21 cellular contexts compared by ENCODE assay signal in the genomic region with DNA sequence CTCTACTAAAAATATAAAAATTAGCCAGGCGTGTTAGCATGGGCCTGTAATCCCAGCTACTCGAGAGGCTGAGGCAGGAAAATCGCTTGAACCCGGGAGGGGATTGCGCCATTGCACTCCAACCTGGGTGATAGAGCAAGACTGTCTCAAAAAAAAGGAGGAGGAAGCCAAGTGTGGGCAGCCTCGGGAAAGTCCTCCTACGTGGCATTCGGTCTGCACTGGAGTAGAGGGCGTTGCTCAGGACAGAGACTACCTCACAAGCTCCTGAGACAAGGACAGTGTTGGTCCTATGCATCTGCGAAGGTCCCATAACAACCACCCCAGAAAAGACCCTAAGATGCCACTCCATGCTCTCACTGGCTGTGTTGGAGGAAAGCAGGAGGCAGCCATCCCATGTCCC. TPM values are rescaled to one million over a fixed set of nuclear protein-coding genes. Genes with fewer than 3 reads are reported as not detected.
DNase-seq lines count a peak whose midpoint lies in the region; ATAC-seq, FAIRE-seq and TF ChIP-seq lines count a peak whose summit lies in the region.
"Had no signal": no experiment of that assay in that cellular context is flagged by ENCODE, and none has a peak within 500 bp of the region (broad histone marks: within the 10 kb centered on the region; RNA-seq: fewer than 3 reads in every experiment).

No MANE protein-coding gene starts in this region.

- no peak overlapping the region for H4K8ac ChIP-seq in H1 (ENCODE audit: extremely low read depth, insufficient read depth, low read length)

- H3K56ac ChIP-seq in H1 (replicated peaks; ENCODE audit: insufficient read length, low read depth, low read length) = no peak overlapping the region

- H3K4me3 ChIP-seq in AG04450 (ENCODE audit: low read depth, low read length) (no peak overlapping the region), H1 (ENCODE audit: extremely low read depth in 1 of 4, insufficient read depth in 2 of 4, low read depth in 3 of 4, low read length in 4 of 4) (no peak overlapping the region)
- no peak overlapping the region for H3K4me3 ChIP-seq in effector memory CD4-positive, alpha-beta T cell (ENCODE audit: insufficient read depth, low read depth, low read length, poor library complexity, severe bottlenecking)

- FAIRE-seq in H1 (lab: Jason Lieb, UNC) = no peak
- FAIRE-seq: bronchial epithelial cell had no signal

- TF ChIP-seq POLR2A in H1 (IDR thresholded peaks at IDR 0.05; ENCODE audit: control extremely low read depth in 1 of 2, low read depth in 2 of 2, low read length in 2 of 2) = no peak

- POLR2A ChIA-PET in AG04450 (lab: Yijun Ruan, JAX) = interaction anchor here (0.8 to 3.0 kb wide), 4 partner anchors 10 to 21 kb away, joined by 4 to 24 read pairs (median 11); partner anchors contain the start of gene SERPINE1
- POLR2A ChIA-PET in H1 (lab: Charles Lee; ENCODE audit: partially characterized antibody) = interaction anchor here (1.5 kb wide), 1 partner anchor 10 kb away, joined by 4 read pairs; the partner anchor contains the start of gene SERPINE1

- DNase-seq in AG04450 (ENCODE audit: low read depth, low spot score) = no peak
- peak; percentile 32 for DNase-seq in LHCN-M2 (ENCODE audit: low read depth)
- no peak for DNase-seq in H1 (ENCODE audit: low read depth in 1 of 2, low spot score in 2 of 2)
- DNase-seq in osteocyte (ENCODE audit: extremely low spot score, unreplicated experiment) = no peak
- no peak for DNase-seq in cerebellum (ENCODE audit: low spot score)
- no peak for DNase-seq in effector memory CD4-positive, alpha-beta T cell
- no peak for DNase-seq in activated T-cell treated with anti-CD3 and anti-CD28 coated beads, Interleukin-2, amount 50 U/mL, for 72 hours
- DNase-seq: activated naive CD4-positive, alpha-beta T cell treated with anti-CD3 and anti-CD28 coated beads, Interleukin-2, amount 10 ng/mL, durations not matched to agents 7 days and 5 days; BE2C; DMS153; MM.1S; naive B cell; NCI-H2029 treated with DMSO at 0.1 percent for 48 hours; NCI-H526 treated with DMSO at 0.1 percent for 48 hours; OCI-M1; retina; stimulated activated CD4-positive, alpha-beta T cell treated with anti-CD3 and anti-CD28 coated beads, Interleukin-4, amount 100 ng/mL, for 1 hour had no signal

- H3K18ac ChIP-seq in H1 (ENCODE audit: extremely low read depth, low read length) = peak overlapping the region; percentile 83

- H2BK15ac ChIP-seq in H1 (ENCODE audit: low read length) = 0 out of 2 replicates have a peak overlapping the region, but pooled peaks have one; percentile 61

- no peak for TF ChIP-seq EP300 in H1 (IDR thresholded peaks at IDR 0.05; ENCODE audit: borderline replicate concordance in 1 of 2, low read depth in 2 of 2, low read length in 2 of 2)

- H3K79me1 ChIP-seq in H1 (ENCODE audit: low read depth, low read length) = no peaks in the 10 kb centered on the region

- H3K23me2 ChIP-seq in H1 (ENCODE audit: low read depth, low read length) = no peaks in the 10 kb centered on the region

- no peak overlapping the region for H3K23ac ChIP-seq in H1 (ENCODE audit: insufficient read length)

- H3K79me2 ChIP-seq in H1 (ENCODE audit: control insufficient read depth in 1 of 2, insufficient read depth in 2 of 2, low read length in 2 of 2) = no peaks in the 10 kb centered on the region

- H2BK5ac ChIP-seq in H1 (ENCODE audit: low read depth, low read length) = no peak overlapping the region

- no peaks in the 10 kb centered on the region for H3K36me3 Mint-ChIP-seq in osteocyte (ENCODE audit: unreplicated experiment)
- H3K36me3 Mint-ChIP-seq in activated T-cell treated with anti-CD3 and anti-CD28 coated beads, Interleukin-2, amount 50 U/mL, for 72 hours (ENCODE audit: insufficient read depth in 2 of 2) = no peaks in the 10 kb centered on the region
- H3K36me3 Mint-ChIP-seq: activated naive CD4-positive, alpha-beta T cell treated with anti-CD3 and anti-CD28 coated beads, Interleukin-2, amount 10 ng/mL, durations not matched to agents 7 days and 5 days; naive B cell; WTC11 had no signal

- H2BK12ac ChIP-seq in H1 (ENCODE audit: low read depth, low read length) = peak overlapping the region; percentile 75; the same call in 1 of the 2 replicates

- H3K9me3 ChIP-seq in AG04450 (ENCODE audit: control insufficient read depth, insufficient read depth, low read length) = no peaks in the 10 kb centered on the region
- H3K9me3 ChIP-seq in H1 (ENCODE audit: insufficient read depth in 2 of 2, low read depth in 1 of 2, low read length in 1 of 2) = no peaks in the 10 kb centered on the region
- H3K9me3 ChIP-seq in effector memory CD4-positive, alpha-beta T cell (ENCODE audit: control insufficient read depth, low read length) = no peaks in the 10 kb centered on the region
- H3K9me3 ChIP-seq: BE2C had no signal

- no peak overlapping the region for H3K9ac ChIP-seq in H1 (replicated peaks in 1 of 4; ENCODE audit: extremely low read depth in 1 of 4, low read depth in 3 of 4, low read length in 3 of 4)

- no peaks in the 10 kb centered on the region for H4K20me1 ChIP-seq in H1 (replicated peaks in 1 of 2; ENCODE audit: control insufficient read depth in 1 of 2, insufficient read depth in 2 of 2, low read length in 2 of 2)

- no peak overlapping the region for H2BK120ac ChIP-seq in H1 (replicated peaks; ENCODE audit: low read depth, low read length)

- peak overlapping the region; percentile 92 for H3K27ac Mint-ChIP-seq in osteocyte (ENCODE audit: unreplicated experiment)
- no peak overlapping the region for H3K27ac Mint-ChIP-seq in activated T-cell treated with anti-CD3 and anti-CD28 coated beads, Interleukin-2, amount 50 U/mL, for 72 hours
- H3K27ac Mint-ChIP-seq: activated naive CD4-positive, alpha-beta T cell treated with anti-CD3 and anti-CD28 coated beads, Interleukin-2, amount 10 ng/mL, durations not matched to agents 7 days and 5 days; naive B cell; WTC11 had no signal

- peak overlapping the region; percentile 92; the same call in 1 of the 2 replicates for H2BK20ac ChIP-seq in H1 (ENCODE audit: low read length)

- no peak overlapping the region for H3K4me2 ChIP-seq in H1 (ENCODE audit: insufficient read depth in 1 of 2, low read depth in 2 of 2, low read length in 2 of 2)

- H4K91ac ChIP-seq in H1 (replicated peaks; ENCODE audit: insufficient read length, low read length) = peak overlapping the region; percentile 57

- H3K9me3 Mint-ChIP-seq in osteocyte (ENCODE audit: unreplicated experiment) = no peaks in the 10 kb centered on the region
- H3K9me3 Mint-ChIP-seq in activated T-cell treated with anti-CD3 and anti-CD28 coated beads, Interleukin-2, amount 50 U/mL, for 72 hours = no peaks in the 10 kb centered on the region
- H3K9me3 Mint-ChIP-seq: activated naive CD4-positive, alpha-beta T cell treated with anti-CD3 and anti-CD28 coated beads, Interleukin-2, amount 10 ng/mL, durations not matched to agents 7 days and 5 days; naive B cell; WTC11 had no signal

- 86% methylated on average over 10 of the region's 10 CpGs; no CpG with 5 or more reads in 1 of the 2 experiments for WGBS in H1 (ENCODE audit: extremely low coverage in 1 of 2, insufficient coverage in 1 of 2, insufficient read length in 1 of 2, insufficient replicate concordance in 2 of 2, low coverage in 1 of 2, low lambda C conversion rate in 2 of 2, missing lambda C conversion rate in 1 of 2), 2 experiments

- no peak overlapping the region for H3K14ac ChIP-seq in H1 (ENCODE audit: insufficient read length)

- H3K27me3 ChIP-seq in AG04450 (ENCODE audit: control insufficient read depth, insufficient read depth, low read length) = no peaks in the 10 kb centered on the region
- H3K27me3 ChIP-seq in H1 (replicated peaks in 1 of 4; ENCODE audit: control insufficient read depth in 3 of 4, extremely low read depth in 1 of 4, insufficient read depth in 3 of 4, low read length in 3 of 4) = no peaks in the 10 kb centered on the region
- H3K27me3 ChIP-seq in effector memory CD4-positive, alpha-beta T cell (replicated peaks; ENCODE audit: control insufficient read depth, insufficient read depth, low read length, poor library complexity, severe bottlenecking) = peaks cover 6% of the 10 kb centered on the region
- H3K27me3 ChIP-seq: BE2C had no signal

- no peak overlapping the region for H3K4me3 Mint-ChIP-seq in osteocyte (ENCODE audit: unreplicated experiment)
- H3K4me3 Mint-ChIP-seq in activated T-cell treated with anti-CD3 and anti-CD28 coated beads, Interleukin-2, amount 50 U/mL, for 72 hours = no peak overlapping the region
- H3K4me3 Mint-ChIP-seq: activated naive CD4-positive, alpha-beta T cell treated with anti-CD3 and anti-CD28 coated beads, Interleukin-2, amount 10 ng/mL, durations not matched to agents 7 days and 5 days; naive B cell; WTC11 had no signal

- no peak overlapping the region for H3K4ac ChIP-seq in H1 (replicated peaks; ENCODE audit: insufficient read length, low read depth, low read length)

- H3K4me1 ChIP-seq in H1 (replicated peaks in 1 of 4; ENCODE audit: control insufficient read depth in 3 of 4, insufficient read depth in 4 of 4, low read length in 3 of 4) = peaks cover under 1 to 6% (median 4%) of the 10 kb centered on the region in 4 experiments; a peak in 6 of 7 replicates
- H3K4me1 ChIP-seq in effector memory CD4-positive, alpha-beta T cell (ENCODE audit: control insufficient read depth, insufficient read depth, low read length, poor library complexity, severe bottlenecking) = no peaks in the 10 kb centered on the region
- H3K4me1 ChIP-seq: BE2C had no signal

- H3K27ac ChIP-seq in AG04450 (ENCODE audit: low read depth, low read length) (peak overlapping the region; percentile 80), H1 (ENCODE audit: low read depth, low read length) (no peak overlapping the region)
- no peak overlapping the region for H3K27ac ChIP-seq in effector memory CD4-positive, alpha-beta T cell (ENCODE audit: insufficient read depth, low read length, poor library complexity, severe bottlenecking)

- CTCF ChIA-PET in AG04450 (lab: Charles Lee) (interaction anchor here (0.7 to 1.4 kb wide), 2 partner anchors 27 to 1182 kb away, joined by 4 read pairs; no protein-coding TSS in a partner anchor), H1 (lab: Charles Lee; ENCODE audit: partially characterized antibody) (interaction anchor here (0.6 to 1.7 kb wide), 6 partner anchors 10 to 143 kb away, joined by 3 to 7 read pairs (median 4); partner anchors contain the start of gene SERPINE1)

- no peak for ATAC-seq in HG03135 (IDR thresholded peaks at IDR 0.05; ENCODE audit: unreplicated experiment)
- no peak for ATAC-seq in activated T-cell treated with anti-CD3 and anti-CD28 coated beads, Interleukin-2, amount 50 U/mL, for 72 hours (replicated peaks in 1 of 2)
- ATAC-seq: WTC11 had no signal

- peaks cover 68% of the 10 kb centered on the region for H3K4me1 Mint-ChIP-seq in osteocyte (ENCODE audit: unreplicated experiment)
- H3K4me1 Mint-ChIP-seq in activated T-cell treated with anti-CD3 and anti-CD28 coated beads, Interleukin-2, amount 50 U/mL, for 72 hours (ENCODE audit: low read depth) = peaks cover 2% of the 10 kb centered on the region

- peak overlapping the region; percentile 19; the same call in 1 of the 2 replicates for H2AFZ ChIP-seq in H1 (ENCODE audit: low read length)

- no peaks in the 10 kb centered on the region for H3K27me3 Mint-ChIP-seq in osteocyte (ENCODE audit: unreplicated experiment)
- peaks cover 8% of the 10 kb centered on the region for H3K27me3 Mint-ChIP-seq in activated T-cell treated with anti-CD3 and anti-CD28 coated beads, Interleukin-2, amount 50 U/mL, for 72 hours (ENCODE audit: low read depth)

- no peak overlapping the region for H2AK5ac ChIP-seq in H1 (ENCODE audit: low read depth, low read length)

- TF ChIP-seq CTCF in AG04450 (IDR thresholded peaks at IDR 0.05; ENCODE audit: low read depth, low read length) = no peak
- no peak for TF ChIP-seq CTCF in H1 (IDR thresholded peaks at IDR 0.05; ENCODE audit: control extremely low read depth in 1 of 3, insufficient read depth in 1 of 3, low read depth in 1 of 3, low read length in 3 of 3)
- no peak for TF ChIP-seq CTCF in osteocyte (IDR thresholded peaks at IDR 0.05)

- H3K36me3 ChIP-seq in H1 (ENCODE audit: control insufficient read depth in 2 of 4, insufficient read depth in 4 of 4, low read length in 3 of 4) = no peaks in the 10 kb centered on the region
- no peaks in the 10 kb centered on the region for H3K36me3 ChIP-seq in effector memory CD4-positive, alpha-beta T cell (ENCODE audit: control insufficient read depth, insufficient read depth, low read length)
- H3K36me3 ChIP-seq: BE2C had no signal

- peak overlapping the region; percentile 2 for H4K5ac ChIP-seq in H1 (ENCODE audit: insufficient read length, low read depth, low read length)

- no peak for TF ChIP-seq RAD21 in H1 (IDR thresholded peaks at IDR 0.05 in 1 of 2, conservative IDR thresholded peaks at IDR 0.05 in 1 of 2; ENCODE audit: low read depth in 2 of 2, low read length in 2 of 2)

RNA-seq across cellular contexts. Expression of gene SERPINE1, which starts 10.0 kb away (rescaled TPM):
- 356 and 417 TPM in 2 replicates for polyA plus RNA-seq in AG04450 (2011; rRNA removed)
- 363 and 484 TPM in 2 replicates for polyA minus RNA-seq in AG04450 (2011; rRNA and poly(A)+ RNA removed)
- 1,980 and 3,258 TPM in 2 replicates for total RNA-seq in LHCN-M2 (2014; rRNA removed)
- 2,374 TPM for polyA plus RNA-seq in LHCN-M2 (2012)
- total RNA-seq in H1 (2021; fragmentation: NEBNext Ultra II Directional; extraction: Animal tissue kit (Norgen Biotek cat#: 25700)) = 5.6 and 6.8 TPM in 2 replicates
- 3.7 and 3.8 TPM in 2 replicates for polyA plus RNA-seq in H1 (2011; rRNA removed)
- 3.4 TPM for polyA plus RNA-seq in H1 (2011; cell fraction: cytosol; rRNA removed)
- polyA plus RNA-seq in H1 (2011; cell fraction: nucleus; rRNA removed) = 2.8 TPM
- polyA plus RNA-seq in H1 (2012, experiment 1 of 2) = 2.5 to 2.9 TPM (median 2.7 TPM) in 4 replicates
- polyA plus RNA-seq in H1 (2012, experiment 2 of 2) = 1.9 TPM
- polyA plus RNA-seq in H1 (2013, experiment 1 of 2) = 20.1 TPM
- 28.6 TPM for polyA plus RNA-seq in H1 (2013, experiment 2 of 2)
- polyA minus RNA-seq in H1 (2011; rRNA and poly(A)+ RNA removed) = 4.2 and 4.4 TPM in 2 replicates
- polyA minus RNA-seq in H1 (2011; cell fraction: cytosol; rRNA and poly(A)+ RNA removed) = 1.9 TPM
- 1.00 TPM for polyA minus RNA-seq in H1 (2011; cell fraction: nucleus; rRNA and poly(A)+ RNA removed)
- 266 and 328 TPM in 2 replicates for total RNA-seq in osteocyte
- 0.27 TPM for total RNA-seq in cerebellum
- under 1 TPM in 1 of 2 donors, not detected in 1; 0.14 TPM for total RNA-seq in activated T-cell treated with anti-CD3 and anti-CD28 coated beads, Interleukin-2, amount 50 U/mL, for 72 hours

RNA-seq across cellular contexts. Expression of gene TRIM56, which starts 31.6 kb away (rescaled TPM):
- polyA plus RNA-seq in AG04450 (2011; rRNA removed) = 4.0 and 5.3 TPM in 2 replicates
- 9.3 and 12.8 TPM in 2 replicates for polyA minus RNA-seq in AG04450 (2011; rRNA and poly(A)+ RNA removed)
- 14.5 and 16.2 TPM in 2 replicates for total RNA-seq in LHCN-M2 (2014; rRNA removed)
- polyA plus RNA-seq in LHCN-M2 (2012) = 15.9 TPM
- 17.5 and 18.8 TPM in 2 replicates for total RNA-seq in H1 (2021; fragmentation: NEBNext Ultra II Directional; extraction: Animal tissue kit (Norgen Biotek cat#: 25700))
- polyA plus RNA-seq in H1 (2011; rRNA removed) = 2.0 and 3.4 TPM in 2 replicates
- polyA plus RNA-seq in H1 (2011; cell fraction: cytosol; rRNA removed) = 3.5 TPM
- polyA plus RNA-seq in H1 (2011; cell fraction: nucleus; rRNA removed) = 11.9 TPM
- 11.8 to 21.3 TPM (median 14.5 TPM) in 4 replicates for polyA plus RNA-seq in H1 (2012, experiment 1 of 2)
- polyA plus RNA-seq in H1 (2012, experiment 2 of 2) = 3.0 TPM
- polyA plus RNA-seq in H1 (2013, experiment 1 of 2) = 9.3 TPM
- 8.3 TPM for polyA plus RNA-seq in H1 (2013, experiment 2 of 2)
- polyA minus RNA-seq in H1 (2011; rRNA and poly(A)+ RNA removed) = 6.9 and 9.2 TPM in 2 replicates
- 5.9 TPM for polyA minus RNA-seq in H1 (2011; cell fraction: cytosol; rRNA and poly(A)+ RNA removed)
- polyA minus RNA-seq in H1 (2011; cell fraction: nucleus; rRNA and poly(A)+ RNA removed) = 9.1 TPM
- total RNA-seq in osteocyte = 36.5 and 42.2 TPM in 2 replicates
- total RNA-seq in cerebellum = 3.0 TPM
- 10 to 100 TPM; 44.5 to 50.2 TPM for total RNA-seq in activated T-cell treated with anti-CD3 and anti-CD28 coated beads, Interleukin-2, amount 50 U/mL, for 72 hours

RNA-seq across cellular contexts. Expression of gene AP1S1, which starts 37.4 kb away (rescaled TPM):
- polyA plus RNA-seq in AG04450 (2011; rRNA removed) = 197 and 227 TPM in 2 replicates
- polyA minus RNA-seq in AG04450 (2011; rRNA and poly(A)+ RNA removed) = 93.2 and 93.4 TPM in 2 replicates
- total RNA-seq in LHCN-M2 (2014; rRNA removed) = 286 and 412 TPM in 2 replicates
- polyA plus RNA-seq in LHCN-M2 (2012) = 339 TPM
- total RNA-seq in H1 (2021; fragmentation: NEBNext Ultra II Directional; extraction: Animal tissue kit (Norgen Biotek cat#: 25700)) = 56.0 and 56.1 TPM in 2 replicates
- polyA plus RNA-seq in H1 (2011; rRNA removed) = 59.3 and 72.3 TPM in 2 replicates
- polyA plus RNA-seq in H1 (2011; cell fraction: cytosol; rRNA removed) = 115 TPM
- polyA plus RNA-seq in H1 (2011; cell fraction: nucleus; rRNA removed) = 109 TPM
- 81.1 to 105 TPM (median 95.8 TPM) in 4 replicates for polyA plus RNA-seq in H1 (2012, experiment 1 of 2)
- polyA plus RNA-seq in H1 (2012, experiment 2 of 2) = 90.0 TPM
- 35.2 TPM for polyA plus RNA-seq in H1 (2013, experiment 1 of 2)
- 33.6 TPM for polyA plus RNA-seq in H1 (2013, experiment 2 of 2)
- 47.0 and 58.4 TPM in 2 replicates for polyA minus RNA-seq in H1 (2011; rRNA and poly(A)+ RNA removed)
- polyA minus RNA-seq in H1 (2011; cell fraction: cytosol; rRNA and poly(A)+ RNA removed) = 17.9 TPM
- polyA minus RNA-seq in H1 (2011; cell fraction: nucleus; rRNA and poly(A)+ RNA removed) = 16.7 TPM
- 52.9 and 57.9 TPM in 2 replicates for total RNA-seq in osteocyte
- total RNA-seq in cerebellum = 61.0 TPM
- total RNA-seq in activated T-cell treated with anti-CD3 and anti-CD28 coated beads, Interleukin-2, amount 50 U/mL, for 72 hours = 10 to 100 TPM; 23.4 to 28.4 TPM

RNA-seq across cellular contexts. Expression of gene VGF, which starts 48.5 kb away (rescaled TPM):
- polyA plus RNA-seq in AG04450 (2011; rRNA removed) (0.16 and 0.38 TPM in 2 replicates), H1 (2011; rRNA removed) (1.6 and 3.0 TPM in 2 replicates)
- polyA minus RNA-seq in AG04450 (2011; rRNA and poly(A)+ RNA removed) = 0.13 and 0.28 TPM in 2 replicates
- total RNA-seq in LHCN-M2 (2014; rRNA removed) (0.45 and 0.69 TPM in 2 replicates), osteocyte (0.16 and 0.24 TPM in 2 replicates), cerebellum (21.2 TPM)
- 0.17 TPM for polyA plus RNA-seq in LHCN-M2 (2012)
- 7.0 and 7.4 TPM in 2 replicates for total RNA-seq in H1 (2021; fragmentation: NEBNext Ultra II Directional; extraction: Animal tissue kit (Norgen Biotek cat#: 25700))
- 2.2 TPM for polyA plus RNA-seq in H1 (2011; cell fraction: cytosol; rRNA removed)
- polyA plus RNA-seq in H1 (2011; cell fraction: nucleus; rRNA removed) = 4.2 TPM
- 8.2 to 13.3 TPM (median 11.5 TPM) in 4 replicates for polyA plus RNA-seq in H1 (2012, experiment 1 of 2)
- 6.6 TPM for polyA plus RNA-seq in H1 (2012, experiment 2 of 2)
- 29.9 TPM for polyA plus RNA-seq in H1 (2013, experiment 1 of 2)
- polyA plus RNA-seq in H1 (2013, experiment 2 of 2) = 28.2 TPM
- polyA minus RNA-seq in H1 (2011; rRNA and poly(A)+ RNA removed) = 0.19 and 0.20 TPM in 2 replicates
- polyA minus RNA-seq in H1 (2011; cell fraction: cytosol; rRNA and poly(A)+ RNA removed) = 3.1 TPM
- polyA minus RNA-seq in H1 (2011; cell fraction: nucleus; rRNA and poly(A)+ RNA removed) = 1.2 TPM
- total RNA-seq in activated T-cell treated with anti-CD3 and anti-CD28 coated beads, Interleukin-2, amount 50 U/mL, for 72 hours = under 1 TPM in 1 of 2 donors, not detected in 1; 0.19 TPM
- total RNA-seq: bronchial epithelial cell, ureter had no signal

Comparison
In these comparisons a context has a peak if more than half of its experiments do, and no peak if none do; other contexts are left out.
1. RNA of gene SERPINE1, which starts 10.0 kb away (total RNA-seq): 1,980 to 3,258 TPM in LHCN-M2 and 266 to 328 TPM in osteocyte; 5.6 to 6.8 TPM in H1, 0.27 TPM in cerebellum (single experiment) and 0.14 TPM in activated T-cell treated with anti-CD3 and anti-CD28 coated beads, Interleukin-2, amount 50 U/mL, for 72 hours; every median in the first group is over 10 times any median in the second.